2 cellular contexts compared by ENCODE assay signal in the genomic region with DNA sequence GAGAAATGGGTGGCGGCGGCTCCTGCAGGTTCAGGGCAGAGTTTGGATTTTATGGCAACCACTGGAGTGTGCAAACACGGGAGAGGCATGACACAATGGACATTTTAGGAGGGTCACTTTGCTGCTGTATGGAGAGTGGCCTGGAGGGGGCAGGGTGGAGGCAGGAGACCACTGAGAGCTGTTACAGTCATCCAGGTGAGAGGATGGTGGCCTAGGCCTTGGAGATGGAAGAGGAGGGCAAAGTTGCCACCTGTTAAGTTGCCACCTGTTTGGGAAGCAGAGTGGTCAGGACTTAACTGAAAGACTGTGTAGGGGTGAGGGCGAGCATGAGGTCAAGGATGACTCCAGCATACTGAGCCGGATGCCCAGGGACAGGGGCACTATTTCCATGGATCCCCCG.
A peak's percentile ranks its signal among the peaks of the same experiment; 100 is the strongest.
TF ChIP-seq lines count a peak whose summit lies in the region.

No MANE protein-coding gene starts in this region.

TF ChIP-seq in IMR-90, 13 proteins besides CTCF, POLR2A, EP300 and RAD21:
- TF ChIP-seq CHD1 (IDR thresholded peaks at IDR 0.05; ENCODE audit: low read depth, low read length) (no peak), MXI1 (IDR thresholded peaks at IDR 0.05; ENCODE audit: borderline replicate concordance, low read depth, low read length) (no peak), SMC3 (IDR thresholded peaks at IDR 0.05; ENCODE audit: low read depth, low read length) (peak; percentile 36; the same call in 1 of the 2 replicates), FOS (IDR thresholded peaks at IDR 0.05; ENCODE audit: low read depth, low read length) (no peak), MAZ (IDR thresholded peaks at IDR 0.05; ENCODE audit: borderline replicate concordance, low read depth, low read length) (no peak)
- TF ChIP-seq, protein P1, sequence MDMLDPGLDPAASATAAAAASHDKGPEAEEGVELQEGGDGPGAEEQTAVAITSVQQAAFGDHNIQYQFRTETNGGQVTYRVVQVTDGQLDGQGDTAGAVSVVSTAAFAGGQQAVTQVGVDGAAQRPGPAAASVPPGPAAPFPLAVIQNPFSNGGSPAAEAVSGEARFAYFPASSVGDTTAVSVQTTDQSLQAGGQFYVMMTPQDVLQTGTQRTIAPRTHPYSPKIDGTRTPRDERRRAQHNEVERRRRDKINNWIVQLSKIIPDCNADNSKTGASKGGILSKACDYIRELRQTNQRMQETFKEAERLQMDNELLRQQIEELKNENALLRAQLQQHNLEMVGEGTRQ (IDR thresholded peaks at IDR 0.05; ENCODE audit: low read depth, low read length), result no peak

TF ChIP-seq in neural cell, 6 proteins besides CTCF, POLR2A, EP300 and RAD21:
- peak; percentile 37 for TF ChIP-seq SMC3 (conservative IDR thresholded peaks at IDR 0.05; ENCODE audit: poor library complexity)
- no peak for TF ChIP-seq TAF1 (IDR thresholded peaks at IDR 0.05; ENCODE audit: low read depth)
